11 cellular contexts compared by ENCODE assay signal in genomic region chr17:43562679-43563146, GRCh38. TPM values are rescaled to one million over a fixed set of nuclear protein-coding genes. Genes with fewer than 3 reads are reported as not detected.
DNase-seq lines count a peak whose midpoint lies in the region; ATAC-seq and TF ChIP-seq lines count a peak whose summit lies in the region.
"Had no signal": no experiment of that assay in that cellular context is flagged by ENCODE, and none has a peak within 500 bp of the region (broad histone marks: within the 10 kb centered on the region; RNA-seq: fewer than 3 reads in every experiment).

No MANE protein-coding gene starts in this region.

- ATAC-seq in left cardiac atrium (peak in 1 of 2 donors; percentile 19), Right ventricle myocardium superior (ENCODE audit: poor library complexity) (no peak), foreskin keratinocyte (no peak), GM21786 (IDR thresholded peaks at IDR 0.05; ENCODE audit: unreplicated experiment) (no peak)

- H3K4me1 ChIP-seq in NT2/D1 (ENCODE audit: insufficient read depth, insufficient read length) (peaks cover 19% of the 10 kb centered on the region), uterus (no peaks in the 10 kb centered on the region), foreskin keratinocyte (peaks cover 16% of the 10 kb centered on the region)

- intact Hi-C loops in left cardiac atrium (cut with DNase I) = loop anchor here in 1 of 2 donors (5.0 kb wide), 1 partner anchor 40 kb away; no protein-coding TSS in a partner anchor
- intact Hi-C loops in Right ventricle myocardium superior (cut with DNase I) = no loop called here
- intact Hi-C loops in uterus (cut with DNase I; ENCODE audit: low total_unique reads) = no loop called here

- no peaks in the 10 kb centered on the region for H3K9me3 ChIP-seq in NT2/D1 (ENCODE audit: insufficient read depth, low read length)
- no peaks in the 10 kb centered on the region for H3K9me3 ChIP-seq in uterus

- DNase-seq in left cardiac atrium (peak; percentile 33), Right ventricle myocardium superior (no peak), NT2/D1 (ENCODE audit: low read depth, low spot score) (peak; percentile 57), islet precursor cell (peak; percentile 81), uterus (peak; percentile 56 to 75), foreskin keratinocyte (no peak), COR-L47 (lab: John Stamatoyannopoulos, UW) (no peak)
- DNase-seq: activated CD4-positive, alpha-beta memory T cell treated with anti-CD3 and anti-CD28 coated beads, Interleukin-2, amount 10 ng/mL, durations not matched to agents 7 days and 5 days; MM.1S; NCI-H2081 treated with DMSO at 0.1 percent for 48 hours had no signal

- H3K27me3 ChIP-seq in NT2/D1 (ENCODE audit: insufficient read depth, insufficient read length) (no peaks in the 10 kb centered on the region), uterus (no peaks in the 10 kb centered on the region), foreskin keratinocyte (no peaks in the 10 kb centered on the region)

- H3K27ac ChIP-seq in uterus (no peak overlapping the region), foreskin keratinocyte (no peak overlapping the region)

- H3K36me3 ChIP-seq in NT2/D1 (ENCODE audit: insufficient read depth, insufficient read length, low read length) (no peaks in the 10 kb centered on the region), uterus (no peaks in the 10 kb centered on the region)

- no peak for TF ChIP-seq POLR2A in uterus (IDR thresholded peaks at IDR 0.05)

- H3K4me3 ChIP-seq in NT2/D1 (ENCODE audit: insufficient read length, low read depth) = no peak overlapping the region
- H3K4me3 ChIP-seq in uterus = no peak overlapping the region

- no peak for TF ChIP-seq CTCF in uterus (IDR thresholded peaks at IDR 0.05)
- TF ChIP-seq CTCF in foreskin keratinocyte (conservative IDR thresholded peaks at IDR 0.05) = no peak

- peak overlapping the region; percentile 36 for H3K9ac ChIP-seq in NT2/D1 (ENCODE audit: insufficient read length, low read depth)

RNA-seq across cellular contexts. Expression of gene ETV4, which starts 16.6 kb away (rescaled TPM):
- 1 to 10 TPM in 1 of 2 donors, under 1 TPM in 1; 0.91 to 7.0 TPM for total RNA-seq in left cardiac atrium
- total RNA-seq in Right ventricle myocardium superior = 0.24 TPM
- total RNA-seq in uterus = 1 to 10 TPM in 2 of 4 donors, under 1 TPM in 1, not detected in 1; 0.51 to 2.8 (median 2.1) TPM
- total RNA-seq in foreskin keratinocyte = 57.4 and 61.2 TPM in 2 replicates
- 78.9 and 80.5 TPM in 2 replicates for polyA plus RNA-seq in foreskin keratinocyte

Comparison
In these comparisons a context has a peak if more than half of its experiments do, and no peak if none do; other contexts are left out.
1. DNase-seq: peak in left cardiac atrium (single experiment), NT2/D1 (single experiment), islet precursor cell (single experiment) and uterus (2 of 2); none in Right ventricle myocardium superior (single experiment), foreskin keratinocyte (0 of 2) and COR-L47 (single experiment).